16 cellular contexts compared by ENCODE assay signal in the genomic region with DNA sequence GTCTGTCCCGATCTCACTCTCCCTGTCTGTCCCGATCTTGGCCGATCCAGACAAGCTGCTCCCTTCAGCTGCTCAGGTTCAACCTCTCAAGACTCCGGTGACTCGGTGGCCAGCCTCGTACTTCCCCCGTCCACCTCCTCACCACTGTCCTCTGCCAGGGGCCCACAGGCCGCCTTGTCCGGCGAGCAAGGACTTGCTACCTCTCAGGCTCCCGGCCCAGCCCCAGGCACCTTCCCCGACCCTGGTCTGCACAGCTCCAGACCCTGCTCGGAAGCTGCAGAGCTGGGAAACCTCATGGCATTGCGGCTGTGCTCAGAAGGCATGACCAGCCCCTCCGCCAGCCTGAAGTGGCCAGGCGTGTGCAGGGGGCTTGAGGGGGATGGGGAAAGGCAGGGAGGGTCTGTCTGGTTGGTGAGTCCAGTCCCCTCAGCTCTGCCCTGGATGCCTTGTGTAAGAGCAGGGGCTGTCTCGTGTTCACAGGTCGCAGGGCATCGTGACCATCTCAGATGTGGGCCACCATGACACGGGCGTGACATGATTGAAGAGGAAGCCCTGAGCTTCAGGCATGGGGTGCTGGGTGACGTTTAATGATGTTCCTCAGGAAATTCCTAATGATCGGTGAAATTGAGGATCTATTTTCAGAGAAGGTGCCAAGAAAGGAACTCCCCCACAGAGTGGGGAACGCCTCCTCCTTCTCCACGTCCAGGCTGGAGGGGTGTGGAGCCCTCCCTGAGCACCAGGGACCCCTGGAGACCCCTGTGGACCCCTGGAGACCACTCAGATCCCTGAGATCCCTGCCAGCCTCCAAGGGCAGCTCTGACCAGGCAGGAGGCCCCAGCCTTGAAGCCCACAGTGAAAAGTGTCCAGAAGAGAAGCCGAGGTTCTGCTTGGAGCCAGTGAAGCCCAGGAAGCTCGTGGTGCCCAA.
A peak's percentile ranks its signal among the peaks of the same experiment; 100 is the strongest.
DNase-seq lines count a peak whose midpoint lies in the region; ATAC-seq and TF ChIP-seq lines count a peak whose summit lies in the region.
"Had no signal": no experiment of that assay in that cellular context is flagged by ENCODE, and none has a peak within 500 bp of the region (broad histone marks: within the 10 kb centered on the region; RNA-seq: fewer than 3 reads in every experiment).

No MANE protein-coding gene starts in this region.

- no peak overlapping the region for H3K18ac ChIP-seq in H9 (ENCODE audit: insufficient read length, low read depth, low read length)

- H3K79me2 ChIP-seq in H9 (ENCODE audit: insufficient read depth, low read length), result no peaks in the 10 kb centered on the region

- TF ChIP-seq CTCF in CD14-positive monocyte (IDR thresholded peaks at IDR 0.05) (no peak), H9 (conservative IDR thresholded peaks at IDR 0.05) (no peak), foreskin keratinocyte (conservative IDR thresholded peaks at IDR 0.05) (no peak)

- no peak overlapping the region; the same call in 1 of the 2 replicates for H3K14ac ChIP-seq in H9 (ENCODE audit: insufficient read depth, low read length)

- H3K9me3 Mint-ChIP-seq in CD14-positive monocyte (peaks cover 0 to 16% (median 6%) of the 10 kb centered on the region in 7 donors), H9 (peaks cover 3% of the 10 kb centered on the region in 2 experiments; a peak in 2 of 5 replicates)
- H3K9me3 Mint-ChIP-seq in activated CD4-positive, alpha-beta memory T cell treated with anti-CD3 and anti-CD28 coated beads for 36 hours, result no peaks in the 10 kb centered on the region

- no peak overlapping the region for H2AFZ ChIP-seq in H9 (ENCODE audit: low read length)
- H2AFZ ChIP-seq: GM23338 had no signal

- H3K23ac ChIP-seq in H9 (ENCODE audit: insufficient read length, low read depth, low read length), result no peak overlapping the region

- H3K27me3 Mint-ChIP-seq in CD14-positive monocyte (ENCODE audit: low read depth in 3 of 3) (peaks cover 0 to 4% (median 0%) of the 10 kb centered on the region in 3 donors), H9 (ENCODE audit: low read depth) (no peaks in the 10 kb centered on the region; the same call in 1 of the 2 replicates)
- no peaks in the 10 kb centered on the region for H3K27me3 Mint-ChIP-seq in activated CD4-positive, alpha-beta memory T cell treated with anti-CD3 and anti-CD28 coated beads for 36 hours
- H3K27me3 Mint-ChIP-seq: CD8-positive, alpha-beta memory T cell had no signal

- no peak overlapping the region for H2AK5ac ChIP-seq in H9 (ENCODE audit: insufficient read length, low read length)

- H4K20me1 ChIP-seq in H9 (ENCODE audit: control insufficient read depth, insufficient read depth, insufficient read length), result no peaks in the 10 kb centered on the region

- POLR2A ChIA-PET in activated CD4-positive, alpha-beta memory T cell treated with anti-CD3 and anti-CD28 coated beads for 36 hours (lab: Charles Lee), result no interaction called here

- DNase-seq in CD14-positive monocyte (ENCODE audit: low spot score), result peak; percentile 27
- peak; percentile 20 for DNase-seq in H9
- DNase-seq in left kidney (ENCODE audit: low read depth, low spot score), result peak; percentile 19
- peak; percentile 69 for DNase-seq in posterior vena cava (ENCODE audit: low spot score)
- DNase-seq in foreskin keratinocyte, result no peak
- no peak for DNase-seq in activated CD4-positive, alpha-beta memory T cell treated with anti-CD3 and anti-CD28 coated beads for 36 hours
- DNase-seq: BE2C; CD8-positive, alpha-beta memory T cell; KBM-7; NCI-H1436 treated with DMSO at 0.1 percent for 48 hours; NCI-H2081 treated with DMSO at 0.1 percent for 48 hours; NCI-H226; NCI-H526 treated with DMSO at 0.1 percent for 48 hours had no signal

- H3K36me3 Mint-ChIP-seq in CD14-positive monocyte, result no peaks in the 10 kb centered on the region
- peaks cover 0 to 2% (median 0%) of the 10 kb centered on the region in 3 experiments; a peak in 2 of 7 replicates for H3K36me3 Mint-ChIP-seq in H9 (ENCODE audit: insufficient read depth in 1 of 3, low read depth in 3 of 3)
- H3K36me3 Mint-ChIP-seq in activated CD4-positive, alpha-beta memory T cell treated with anti-CD3 and anti-CD28 coated beads for 36 hours, result no peaks in the 10 kb centered on the region
- H3K36me3 Mint-ChIP-seq: CD8-positive, alpha-beta memory T cell had no signal

- intact Hi-C loops in CD14-positive monocyte (cut with micrococcal nuclease) (no loop called here), posterior vena cava (cut with DNase I) (no loop called here)
- intact Hi-C loops in activated CD4-positive, alpha-beta memory T cell treated with anti-CD3 and anti-CD28 coated beads for 36 hours (cut with micrococcal nuclease), result no loop called here

- no peak overlapping the region for H2BK12ac ChIP-seq in H9 (ENCODE audit: insufficient read length, low read depth, low read length)

- H2BK120ac ChIP-seq in H9 (ENCODE audit: low read depth, low read length, poor library complexity, severe bottlenecking), result no peak overlapping the region

- no peak overlapping the region for H4K91ac ChIP-seq in H9 (ENCODE audit: insufficient read length, low read depth, low read length)

- H3K4me1 Mint-ChIP-seq in CD14-positive monocyte, result no peaks in the 10 kb centered on the region
- no peaks in the 10 kb centered on the region for H3K4me1 Mint-ChIP-seq in H9
- no peaks in the 10 kb centered on the region for H3K4me1 Mint-ChIP-seq in activated CD4-positive, alpha-beta memory T cell treated with anti-CD3 and anti-CD28 coated beads for 36 hours (ENCODE audit: low read depth)
- H3K4me1 Mint-ChIP-seq: CD8-positive, alpha-beta memory T cell; GM23338 had no signal

- ATAC-seq in foreskin keratinocyte (no peak), GM19023 (IDR thresholded peaks at IDR 0.05; ENCODE audit: unreplicated experiment) (no peak)

- H3K27ac Mint-ChIP-seq in CD14-positive monocyte (no peak overlapping the region), H9 (no peak overlapping the region)
- H3K27ac Mint-ChIP-seq in activated CD4-positive, alpha-beta memory T cell treated with anti-CD3 and anti-CD28 coated beads for 36 hours, result no peak overlapping the region
- H3K27ac Mint-ChIP-seq: CD8-positive, alpha-beta memory T cell; GM23338 had no signal

- H3K4me2 ChIP-seq in H9 (ENCODE audit: insufficient read depth, insufficient read length, low read length), result no peak overlapping the region
- H3K4me2 ChIP-seq: GM23338 had no signal

- H3K27ac ChIP-seq in H9 (ENCODE audit: insufficient read length, low read depth, low read length) (no peak overlapping the region), foreskin keratinocyte (no peak overlapping the region)
- H3K27ac ChIP-seq: RWPE1 had no signal

- H3K9me3 ChIP-seq in H9 (ENCODE audit: control insufficient read depth, low read depth, low read length), result no peaks in the 10 kb centered on the region
- H3K9me3 ChIP-seq: BE2C had no signal

- no CpG with 5 or more reads among the region's 27 CpGs for WGBS in H9 (ENCODE audit: extremely low coverage, insufficient read length, low lambda C conversion rate)

- H4K5ac ChIP-seq in H9 (ENCODE audit: insufficient read length, low read depth, low read length), result no peak overlapping the region

- H3K23me2 ChIP-seq in H9 (ENCODE audit: insufficient read length, low read depth, low read length, poor library complexity, severe bottlenecking), result no peaks in the 10 kb centered on the region

- H3K79me1 ChIP-seq in H9 (ENCODE audit: insufficient read depth, low read depth, low read length, poor library complexity, severe bottlenecking), result no peaks in the 10 kb centered on the region

- H2BK5ac ChIP-seq in H9 (ENCODE audit: insufficient read length, low read length), result no peak overlapping the region

- H3K4ac ChIP-seq in H9 (ENCODE audit: low read depth, low read length), result no peak overlapping the region

- no peak overlapping the region for H3T11ph ChIP-seq in H9 (ENCODE audit: low read length)

- CTCF ChIA-PET in activated CD4-positive, alpha-beta memory T cell treated with anti-CD3 and anti-CD28 coated beads for 36 hours (lab: Charles Lee), result no interaction called here

- H3K4me1 ChIP-seq in H9 (ENCODE audit: insufficient read depth, low read length), result no peaks in the 10 kb centered on the region
- no peaks in the 10 kb centered on the region for H3K4me1 ChIP-seq in foreskin keratinocyte
- H3K4me1 ChIP-seq: BE2C had no signal

- no peak overlapping the region for H3K56ac ChIP-seq in H9 (ENCODE audit: insufficient read length, low read depth, low read length)

- no peak overlapping the region for H2BK20ac ChIP-seq in H9 (ENCODE audit: low read depth, low read length, poor library complexity, severe bottlenecking)

- H3K4me3 Mint-ChIP-seq in CD14-positive monocyte, result no peak overlapping the region
- H3K4me3 Mint-ChIP-seq in H9, result no peak overlapping the region
- H3K4me3 Mint-ChIP-seq in activated CD4-positive, alpha-beta memory T cell treated with anti-CD3 and anti-CD28 coated beads for 36 hours, result no peak overlapping the region
- H3K4me3 Mint-ChIP-seq: CD8-positive, alpha-beta memory T cell; GM23338 had no signal

- no peak overlapping the region for H4K8ac ChIP-seq in H9 (replicated peaks; ENCODE audit: insufficient read length, low read depth, low read length)

- H2BK15ac ChIP-seq in H9 (ENCODE audit: low read depth, low read length), result no peak overlapping the region

- no peaks in the 10 kb centered on the region for H3K27me3 ChIP-seq in H9 (ENCODE audit: insufficient read depth, low read length)
- no peaks in the 10 kb centered on the region for H3K27me3 ChIP-seq in foreskin keratinocyte
- H3K27me3 ChIP-seq: BE2C had no signal

- no peak overlapping the region for H3K9ac ChIP-seq in H9 (ENCODE audit: extremely low read depth, insufficient read length, low read length)

Comparison
In these comparisons a context has a peak if more than half of its experiments do, and no peak if none do; other contexts are left out.
1. DNase-seq: peak in CD14-positive monocyte (single experiment), H9 (single experiment), left kidney (single experiment) and posterior vena cava (single experiment); none in foreskin keratinocyte (0 of 2) and activated CD4-positive, alpha-beta memory T cell treated with anti-CD3 and anti-CD28 coated beads for 36 hours (single experiment).